Comparison of ENCODE assay signal across 20 cellular contexts in genomic region chr2:14220101-14220500, GRCh38.
"Had no signal": no experiment of that assay in that cellular context is flagged by ENCODE, and none has a peak within 500 bp of the region (broad histone marks: within the 10 kb centered on the region; RNA-seq: fewer than 3 reads in every experiment).

No MANE protein-coding gene starts in this region.

- ATAC-seq: activated CD4-positive, alpha-beta T cell treated with anti-CD3 and anti-CD28 coated beads for 36 hours; activated CD8-positive, alpha-beta memory T cell treated with anti-CD3 and anti-CD28 coated beads, Interleukin-2, amount 10 ng/mL, durations not matched to agents 7 days and 5 days; gastroesophageal sphincter; left lung; stimulated activated memory B cell treated with anti-CD40 and anti-IgM and Interleukin-4, amounts not matched to agents 10 μg/mL and 1 μg/mL and 100 μg/mL, for 72 hours had no signal

- H3K27ac Mint-ChIP-seq: activated CD4-positive, alpha-beta memory T cell treated with anti-CD3 and anti-CD28 coated beads for 36 hours; activated CD4-positive, alpha-beta T cell treated with anti-CD3 and anti-CD28 coated beads for 36 hours; activated CD8-positive, alpha-beta memory T cell treated with anti-CD3 and anti-CD28 coated beads, Interleukin-2, amount 10 ng/mL, durations not matched to agents 7 days and 5 days; activated naive CD4-positive, alpha-beta T cell treated with anti-CD3 and anti-CD28 coated beads, Interleukin-2, amount 10 ng/mL, durations not matched to agents 7 days and 5 days; nephron; stimulated activated memory B cell treated with anti-CD40 and anti-IgM and Interleukin-4, amounts not matched to agents 10 μg/mL and 1 μg/mL and 100 μg/mL, for 72 hours had no signal

- H2AFZ ChIP-seq: hepatocyte had no signal

- H3K9me3 ChIP-seq: ascending aorta, gastroesophageal sphincter, left lung had no signal

- H3K27me3 ChIP-seq: ascending aorta, gastroesophageal sphincter, hepatocyte, left lung had no signal

- H3K4me3 Mint-ChIP-seq: activated CD4-positive, alpha-beta memory T cell treated with anti-CD3 and anti-CD28 coated beads for 36 hours; activated CD4-positive, alpha-beta T cell treated with anti-CD3 and anti-CD28 coated beads for 36 hours; activated CD8-positive, alpha-beta memory T cell treated with anti-CD3 and anti-CD28 coated beads, Interleukin-2, amount 10 ng/mL, durations not matched to agents 7 days and 5 days; activated naive CD4-positive, alpha-beta T cell treated with anti-CD3 and anti-CD28 coated beads, Interleukin-2, amount 10 ng/mL, durations not matched to agents 7 days and 5 days; nephron; stimulated activated memory B cell treated with anti-CD40 and anti-IgM and Interleukin-4, amounts not matched to agents 10 μg/mL and 1 μg/mL and 100 μg/mL, for 72 hours had no signal

- H3K4me3 ChIP-seq: ascending aorta, coronary artery, gastroesophageal sphincter, hepatocyte, left lung had no signal

- H3K36me3 ChIP-seq: ascending aorta, gastroesophageal sphincter, left lung, WERI-Rb-1 had no signal

- H3K27ac ChIP-seq: ascending aorta, coronary artery, gastroesophageal sphincter, hepatocyte, left lung, WERI-Rb-1 had no signal

- H3K4me2 ChIP-seq: hepatocyte had no signal

- H3K36me3 Mint-ChIP-seq: activated CD4-positive, alpha-beta memory T cell treated with anti-CD3 and anti-CD28 coated beads for 36 hours; activated CD8-positive, alpha-beta memory T cell treated with anti-CD3 and anti-CD28 coated beads, Interleukin-2, amount 10 ng/mL, durations not matched to agents 7 days and 5 days; activated naive CD4-positive, alpha-beta T cell treated with anti-CD3 and anti-CD28 coated beads, Interleukin-2, amount 10 ng/mL, durations not matched to agents 7 days and 5 days; stimulated activated memory B cell treated with anti-CD40 and anti-IgM and Interleukin-4, amounts not matched to agents 10 μg/mL and 1 μg/mL and 100 μg/mL, for 72 hours had no signal

- H3K9me3 Mint-ChIP-seq: activated naive CD4-positive, alpha-beta T cell treated with anti-CD3 and anti-CD28 coated beads, Interleukin-2, amount 10 ng/mL, durations not matched to agents 7 days and 5 days; nephron; stimulated activated memory B cell treated with anti-CD40 and anti-IgM and Interleukin-4, amounts not matched to agents 10 μg/mL and 1 μg/mL and 100 μg/mL, for 72 hours had no signal

- H3K4me1 Mint-ChIP-seq: activated CD4-positive, alpha-beta T cell treated with anti-CD3 and anti-CD28 coated beads for 36 hours; activated CD8-positive, alpha-beta memory T cell treated with anti-CD3 and anti-CD28 coated beads, Interleukin-2, amount 10 ng/mL, durations not matched to agents 7 days and 5 days; activated naive CD4-positive, alpha-beta T cell treated with anti-CD3 and anti-CD28 coated beads, Interleukin-2, amount 10 ng/mL, durations not matched to agents 7 days and 5 days; nephron; stimulated activated memory B cell treated with anti-CD40 and anti-IgM and Interleukin-4, amounts not matched to agents 10 μg/mL and 1 μg/mL and 100 μg/mL, for 72 hours had no signal

- DNase-seq: activated CD4-positive, alpha-beta memory T cell treated with anti-CD3 and anti-CD28 coated beads for 36 hours; activated CD4-positive, alpha-beta T cell treated with anti-CD3 and anti-CD28 coated beads for 36 hours; activated CD8-positive, alpha-beta memory T cell treated with anti-CD3 and anti-CD28 coated beads, Interleukin-2, amount 10 ng/mL, durations not matched to agents 7 days and 5 days; activated naive CD4-positive, alpha-beta T cell treated with anti-CD3 and anti-CD28 coated beads, Interleukin-2, amount 10 ng/mL, durations not matched to agents 7 days and 5 days; activated T-cell treated with anti-CD3 and anti-CD28 coated beads, Interleukin-2, amount 50 U/mL, for 1 hour; central memory CD4-positive, alpha-beta T cell; kidney; left lung; mesendoderm; nucleus accumbens; posterior cingulate gyrus; retina; stimulated activated CD4-positive, alpha-beta T cell treated with anti-CD3 and anti-CD28 coated beads, Interleukin-2, amount 100 ng/mL, for 48 hours; WERI-Rb-1 had no signal

- H3K4me1 ChIP-seq: ascending aorta, gastroesophageal sphincter, left lung had no signal

- H3K79me2 ChIP-seq: hepatocyte had no signal

- H3K27me3 Mint-ChIP-seq: activated CD4-positive, alpha-beta memory T cell treated with anti-CD3 and anti-CD28 coated beads for 36 hours; activated CD4-positive, alpha-beta T cell treated with anti-CD3 and anti-CD28 coated beads for 36 hours; activated CD8-positive, alpha-beta memory T cell treated with anti-CD3 and anti-CD28 coated beads, Interleukin-2, amount 10 ng/mL, durations not matched to agents 7 days and 5 days; activated naive CD4-positive, alpha-beta T cell treated with anti-CD3 and anti-CD28 coated beads, Interleukin-2, amount 10 ng/mL, durations not matched to agents 7 days and 5 days; stimulated activated memory B cell treated with anti-CD40 and anti-IgM and Interleukin-4, amounts not matched to agents 10 μg/mL and 1 μg/mL and 100 μg/mL, for 72 hours had no signal
